Comparison of ENCODE assay signal across 14 cellular contexts in genomic region chr6:115717062-115717461, GRCh38.
DNase-seq lines count a peak whose midpoint lies in the region; ATAC-seq and FAIRE-seq lines count a peak whose summit lies in the region.
"Had no signal": no experiment of that assay in that cellular context is flagged by ENCODE, and none has a peak within 500 bp of the region (broad histone marks: within the 10 kb centered on the region; RNA-seq: fewer than 3 reads in every experiment).

No MANE protein-coding gene starts in this region.

- peak overlapping the region in 1 of 2 donors; percentile 5 for H3K4me3 Mint-ChIP-seq in stimulated activated naive B cell treated with anti-CD40 and anti-IgM and Interleukin-4, amounts not matched to agents 10 μg/mL and 1 μg/mL and 100 μg/mL, for 72 hours
- H3K4me3 Mint-ChIP-seq: activated naive CD8-positive, alpha-beta T cell treated with anti-CD3 and anti-CD28 coated beads, Interleukin-2, amount 50 U/mL, for 24 hours; nephron had no signal

- peaks cover 4 to 10% of the 10 kb centered on the region in 2 donors for H3K4me1 Mint-ChIP-seq in stimulated activated naive B cell treated with anti-CD40 and anti-IgM and Interleukin-4, amounts not matched to agents 10 μg/mL and 1 μg/mL and 100 μg/mL, for 72 hours
- H3K4me1 Mint-ChIP-seq: activated naive CD8-positive, alpha-beta T cell treated with anti-CD3 and anti-CD28 coated beads, Interleukin-2, amount 50 U/mL, for 24 hours had no signal

- peak; percentile 98 for ATAC-seq in GM21786 (IDR thresholded peaks at IDR 0.05; ENCODE audit: unreplicated experiment)
- ATAC-seq in HG03135 (IDR thresholded peaks at IDR 0.05; ENCODE audit: unreplicated experiment) = peak; percentile 98
- ATAC-seq in stimulated activated naive B cell treated with anti-CD40 and anti-IgM and Interleukin-4, amounts not matched to agents 10 μg/mL and 1 μg/mL and 100 μg/mL, for 72 hours (replicated peaks) = peak; percentile 86 to 93
- ATAC-seq: activated naive CD8-positive, alpha-beta T cell treated with anti-CD3 and anti-CD28 coated beads, Interleukin-2, amount 50 U/mL, for 24 hours; foreskin keratinocyte had no signal

- peak overlapping the region; percentile 57 for H3K27ac Mint-ChIP-seq in stimulated activated naive B cell treated with anti-CD40 and anti-IgM and Interleukin-4, amounts not matched to agents 10 μg/mL and 1 μg/mL and 100 μg/mL, for 72 hours
- H3K27ac Mint-ChIP-seq: activated naive CD8-positive, alpha-beta T cell treated with anti-CD3 and anti-CD28 coated beads, Interleukin-2, amount 50 U/mL, for 24 hours; nephron had no signal

- FAIRE-seq in GM19239 (lab: Jason Lieb, UNC) = peak; percentile 68

- no peaks in the 10 kb centered on the region for H3K36me3 Mint-ChIP-seq in stimulated activated naive B cell treated with anti-CD40 and anti-IgM and Interleukin-4, amounts not matched to agents 10 μg/mL and 1 μg/mL and 100 μg/mL, for 72 hours

- H3K9me3 Mint-ChIP-seq in stimulated activated naive B cell treated with anti-CD40 and anti-IgM and Interleukin-4, amounts not matched to agents 10 μg/mL and 1 μg/mL and 100 μg/mL, for 72 hours = peaks cover 0 to 8% of the 10 kb centered on the region in 2 donors
- H3K9me3 Mint-ChIP-seq: activated naive CD8-positive, alpha-beta T cell treated with anti-CD3 and anti-CD28 coated beads, Interleukin-2, amount 50 U/mL, for 24 hours; nephron had no signal

- intact Hi-C loops in head of caudate nucleus (cut with DNase I) = no loop called here

- DNase-seq in GM19239 (ENCODE audit: insufficient read length, low spot score) (peak; percentile 10), COR-L47 (lab: John Stamatoyannopoulos, UW) (no peak), head of caudate nucleus (no peak), NCI-H526 treated with DMSO at 0.1 percent for 48 hours (lab: John Stamatoyannopoulos, UW) (no peak)
- no peak for DNase-seq in stimulated activated naive B cell treated with anti-CD40 and anti-IgM and Interleukin-4, amounts not matched to agents 10 μg/mL and 1 μg/mL and 100 μg/mL, for 72 hours
- DNase-seq: activated naive CD8-positive, alpha-beta T cell treated with anti-CD3 and anti-CD28 coated beads, Interleukin-2, amount 50 U/mL, for 24 hours; dorsolateral prefrontal cortex; foreskin keratinocyte; NCI-H1436 treated with DMSO at 0.1 percent for 48 hours; spleen; stimulated activated CD8-positive, alpha-beta memory T cell treated with anti-CD3 and anti-CD28 coated beads, Interleukin-4, amount 100 ng/mL, for 48 hours had no signal

- H3K27me3 Mint-ChIP-seq in stimulated activated naive B cell treated with anti-CD40 and anti-IgM and Interleukin-4, amounts not matched to agents 10 μg/mL and 1 μg/mL and 100 μg/mL, for 72 hours = no peaks in the 10 kb centered on the region
- H3K27me3 Mint-ChIP-seq: activated naive CD8-positive, alpha-beta T cell treated with anti-CD3 and anti-CD28 coated beads, Interleukin-2, amount 50 U/mL, for 24 hours had no signal
